Comparison of ENCODE assay signal across 9 cellular contexts in the genomic region with DNA sequence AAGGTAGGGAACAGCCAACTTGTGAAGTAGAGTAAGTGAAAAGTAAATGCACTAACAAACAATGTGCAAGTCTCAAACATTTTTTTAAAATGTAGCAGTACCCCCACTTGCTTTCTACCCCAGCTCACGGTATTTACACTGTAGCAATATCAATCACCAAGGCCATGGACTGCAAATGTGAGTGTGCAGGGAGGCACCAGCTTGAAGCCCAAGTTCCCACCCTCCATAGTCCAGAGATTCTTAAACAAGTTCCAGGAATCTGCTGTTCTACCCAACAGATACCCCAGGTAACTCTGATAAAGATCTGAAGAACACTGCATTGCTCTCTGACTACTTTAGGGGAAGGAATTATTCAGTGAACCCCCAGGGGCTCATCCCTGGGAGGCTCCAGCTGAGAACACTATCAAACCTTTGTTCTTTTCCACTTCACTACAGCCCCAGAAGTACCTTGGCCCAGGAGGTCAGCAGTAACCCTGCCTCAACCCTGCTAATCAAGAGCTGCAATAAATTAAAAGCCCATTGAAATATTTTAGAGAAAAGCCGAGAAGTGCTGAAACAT.
DNase-seq lines count a peak whose midpoint lies in the region; ATAC-seq and TF ChIP-seq lines count a peak whose summit lies in the region.
"Had no signal": no experiment of that assay in that cellular context is flagged by ENCODE, and none has a peak within 500 bp of the region (broad histone marks: within the 10 kb centered on the region; RNA-seq: fewer than 3 reads in every experiment).

No MANE protein-coding gene starts in this region.

- no peaks in the 10 kb centered on the region for H3K36me3 ChIP-seq in breast epithelium
- no peaks in the 10 kb centered on the region for H3K36me3 ChIP-seq in naive thymus-derived CD4-positive, alpha-beta T cell (ENCODE audit: control insufficient read depth in 2 of 3, insufficient read depth in 3 of 3, low read length in 3 of 3)
- H3K36me3 ChIP-seq: BE2C had no signal

- DNase-seq in stimulated activated naive CD8-positive, alpha-beta T cell treated with anti-CD3 and anti-CD28 coated beads, Interleukin-15, amount 100 ng/mL, for 72 hours: no peak
- DNase-seq in breast epithelium (ENCODE audit: low spot score in 2 of 2) (no peak), NCI-H1930 (lab: John Stamatoyannopoulos, UW) (no peak), NCI-H2081 (lab: John Stamatoyannopoulos, UW) (no peak), SHP77 (lab: John Stamatoyannopoulos, UW) (no peak)
- no peak for DNase-seq in naive thymus-derived CD4-positive, alpha-beta T cell
- DNase-seq: BE2C had no signal

- H3K27ac ChIP-seq in breast epithelium: peak overlapping the region; percentile 50 to 53
- H3K27ac ChIP-seq in naive thymus-derived CD4-positive, alpha-beta T cell (ENCODE audit: low read depth, low read length): peak overlapping the region; percentile 89

- no peak for TF ChIP-seq CTCF in breast epithelium (IDR thresholded peaks at IDR 0.05)

- peaks cover 0 to 11% of the 10 kb centered on the region in 2 donors for H3K4me1 ChIP-seq in breast epithelium
- peaks cover 38 to 70% of the 10 kb centered on the region in 2 donors for H3K4me1 ChIP-seq in naive thymus-derived CD4-positive, alpha-beta T cell (ENCODE audit: control insufficient read depth in 2 of 2, insufficient read depth in 2 of 2, low read length in 2 of 2)
- H3K4me1 ChIP-seq: BE2C had no signal

- no peaks in the 10 kb centered on the region for H3K9me3 ChIP-seq in breast epithelium
- H3K9me3 ChIP-seq in naive thymus-derived CD4-positive, alpha-beta T cell (ENCODE audit: control insufficient read depth in 2 of 3, low read length in 3 of 3): no peaks in the 10 kb centered on the region
- H3K9me3 ChIP-seq: BE2C had no signal

- POLR2A ChIA-PET in naive thymus-derived CD4-positive, alpha-beta T cell (lab: Charles Lee): interaction anchor here (0.6 to 7.1 kb wide), 13 partner anchors 8 to 432 kb away, joined by 3 to 66 read pairs (median 6); no protein-coding TSS in a partner anchor

- CTCF ChIA-PET in naive thymus-derived CD4-positive, alpha-beta T cell (lab: Charles Lee): interaction anchor here (0.6 to 2.0 kb wide), 5 partner anchors 14 to 529 kb away, joined by 3 to 8 read pairs (median 3); no protein-coding TSS in a partner anchor

- no peak overlapping the region for H3K4me3 ChIP-seq in breast epithelium
- H3K4me3 ChIP-seq in naive thymus-derived CD4-positive, alpha-beta T cell (ENCODE audit: low read length): no peak overlapping the region

- ATAC-seq in stimulated activated naive CD8-positive, alpha-beta T cell treated with anti-CD3 and anti-CD28 coated beads, Interleukin-15, amount 100 ng/mL, for 72 hours: no peak
- no peak for ATAC-seq in naive thymus-derived CD4-positive, alpha-beta T cell
- ATAC-seq in HG03108 (IDR thresholded peaks at IDR 0.05; ENCODE audit: unreplicated experiment): no peak

- peaks cover 79% of the 10 kb centered on the region for H3K4me1 Mint-ChIP-seq in stimulated activated naive CD8-positive, alpha-beta T cell treated with anti-CD3 and anti-CD28 coated beads, Interleukin-15, Interleukin-2, amounts not matched to agents 100 ng/mL and 50 ng/mL, for 24 hours (ENCODE audit: low read depth)
- peaks cover 86% of the 10 kb centered on the region for H3K4me1 Mint-ChIP-seq in stimulated activated naive CD8-positive, alpha-beta T cell treated with anti-CD3 and anti-CD28 coated beads, Interleukin-15, amount 100 ng/mL, for 72 hours
- peaks cover 58 to 87% (median 85%) of the 10 kb centered on the region in 7 donors for H3K4me1 Mint-ChIP-seq in naive thymus-derived CD4-positive, alpha-beta T cell

- peaks cover 2% of the 10 kb centered on the region for H3K9me3 Mint-ChIP-seq in stimulated activated naive CD8-positive, alpha-beta T cell treated with anti-CD3 and anti-CD28 coated beads, Interleukin-15, Interleukin-2, amounts not matched to agents 100 ng/mL and 50 ng/mL, for 24 hours
- no peaks in the 10 kb centered on the region for H3K9me3 Mint-ChIP-seq in stimulated activated naive CD8-positive, alpha-beta T cell treated with anti-CD3 and anti-CD28 coated beads, Interleukin-15, amount 100 ng/mL, for 72 hours
- H3K9me3 Mint-ChIP-seq in naive thymus-derived CD4-positive, alpha-beta T cell: peaks cover 0 to 13% (median 4%) of the 10 kb centered on the region in 11 donors

- H3K27me3 Mint-ChIP-seq in stimulated activated naive CD8-positive, alpha-beta T cell treated with anti-CD3 and anti-CD28 coated beads, Interleukin-15, Interleukin-2, amounts not matched to agents 100 ng/mL and 50 ng/mL, for 24 hours: no peaks in the 10 kb centered on the region
- no peaks in the 10 kb centered on the region for H3K27me3 Mint-ChIP-seq in stimulated activated naive CD8-positive, alpha-beta T cell treated with anti-CD3 and anti-CD28 coated beads, Interleukin-15, amount 100 ng/mL, for 72 hours
- H3K27me3 Mint-ChIP-seq in naive thymus-derived CD4-positive, alpha-beta T cell: no peaks in the 10 kb centered on the region

- H3K4me3 Mint-ChIP-seq in stimulated activated naive CD8-positive, alpha-beta T cell treated with anti-CD3 and anti-CD28 coated beads, Interleukin-15, Interleukin-2, amounts not matched to agents 100 ng/mL and 50 ng/mL, for 24 hours: no peak overlapping the region
- H3K4me3 Mint-ChIP-seq in stimulated activated naive CD8-positive, alpha-beta T cell treated with anti-CD3 and anti-CD28 coated beads, Interleukin-15, amount 100 ng/mL, for 72 hours: no peak overlapping the region
- H3K4me3 Mint-ChIP-seq in naive thymus-derived CD4-positive, alpha-beta T cell: peak overlapping the region in 8 of 10 donors; percentile 52 to 98 (median 80)

- no peak for TF ChIP-seq POLR2A in breast epithelium (IDR thresholded peaks at IDR 0.05)

- peaks cover 14% of the 10 kb centered on the region for H3K36me3 Mint-ChIP-seq in stimulated activated naive CD8-positive, alpha-beta T cell treated with anti-CD3 and anti-CD28 coated beads, Interleukin-15, Interleukin-2, amounts not matched to agents 100 ng/mL and 50 ng/mL, for 24 hours (ENCODE audit: low read depth)
- H3K36me3 Mint-ChIP-seq in naive thymus-derived CD4-positive, alpha-beta T cell: peaks cover 11 to 24% (median 12%) of the 10 kb centered on the region in 5 donors

- no peaks in the 10 kb centered on the region for H3K27me3 ChIP-seq in breast epithelium
- no peaks in the 10 kb centered on the region for H3K27me3 ChIP-seq in naive thymus-derived CD4-positive, alpha-beta T cell (ENCODE audit: control insufficient read depth in 2 of 2, insufficient read depth in 2 of 2, low read length in 2 of 2)
- H3K27me3 ChIP-seq: BE2C had no signal

- intact Hi-C loops in breast epithelium (cut with DNase I; ENCODE audit: low total_unique reads): no loop called here
- intact Hi-C loops in naive thymus-derived CD4-positive, alpha-beta T cell (cut with micrococcal nuclease): loop anchor here in 1 of 2 donors (5.0 to 10.0 kb wide), 2 partner anchors 105 to 227 kb away; partner anchors contain the start of gene EIF4E3

- H3K27ac Mint-ChIP-seq in stimulated activated naive CD8-positive, alpha-beta T cell treated with anti-CD3 and anti-CD28 coated beads, Interleukin-15, Interleukin-2, amounts not matched to agents 100 ng/mL and 50 ng/mL, for 24 hours: peak overlapping the region; percentile 14
- H3K27ac Mint-ChIP-seq in stimulated activated naive CD8-positive, alpha-beta T cell treated with anti-CD3 and anti-CD28 coated beads, Interleukin-15, amount 100 ng/mL, for 72 hours: peak overlapping the region in 1 of 2 donors; percentile 65
- peak overlapping the region in 8 of 9 donors; percentile 94 to 100 (median 98) for H3K27ac Mint-ChIP-seq in naive thymus-derived CD4-positive, alpha-beta T cell

Comparison
In these comparisons a context has a peak if more than half of its experiments do, and no peak if none do; other contexts are left out.
1. H3K4me3 Mint-ChIP-seq: peak in naive thymus-derived CD4-positive, alpha-beta T cell (8 of 10); none in stimulated activated naive CD8-positive, alpha-beta T cell treated with anti-CD3 and anti-CD28 coated beads, Interleukin-15, Interleukin-2, amounts not matched to agents 100 ng/mL and 50 ng/mL, for 24 hours (single experiment) and stimulated activated naive CD8-positive, alpha-beta T cell treated with anti-CD3 and anti-CD28 coated beads, Interleukin-15, amount 100 ng/mL, for 72 hours (0 of 2).